Comparison of ENCODE assay signal across 16 cellular contexts in genomic region chr1:169958987-169959386, GRCh38.
DNase-seq lines count a peak whose midpoint lies in the region; ATAC-seq and TF ChIP-seq lines count a peak whose summit lies in the region.
"Had no signal": no experiment of that assay in that cellular context is flagged by ENCODE, and none has a peak within 500 bp of the region (broad histone marks: within the 10 kb centered on the region; RNA-seq: fewer than 3 reads in every experiment).

No MANE protein-coding gene starts in this region.

- H3K36me3 Mint-ChIP-seq in mesothelial cell of epicardium = peaks cover 8% of the 10 kb centered on the region

- H3K27me3 ChIP-seq in SK-N-SH (ENCODE audit: insufficient read depth) = no peaks in the 10 kb centered on the region
- H3K27me3 ChIP-seq in HUES6 (ENCODE audit: control insufficient read depth, insufficient read depth, low read length) = no peaks in the 10 kb centered on the region
- H3K27me3 ChIP-seq in right atrium auricular region = no peaks in the 10 kb centered on the region

- H3F3A ChIP-seq in SK-N-SH (replicated peaks; ENCODE audit: insufficient read depth) = peaks cover 9% of the 10 kb centered on the region

- WGBS in SK-N-SH (ENCODE audit: low lambda C conversion rate) = 74% methylated on average over 3 of the region's 3 CpGs

- CTCF ChIA-PET in SK-N-SH (lab: Yijun Ruan, JAX) = interaction anchor here (0.7 kb wide), 1 partner anchor 10 kb away, joined by 3 read pairs; no protein-coding TSS in a partner anchor

- DNase-seq in SK-N-SH = no peak
- DNase-seq in mesothelial cell of epicardium (ENCODE audit: low spot score in 2 of 2, unreplicated experiment in 2 of 2) = no peak
- DNase-seq in SHP77 treated with DMSO at 0.1 percent for 48 hours (lab: John Stamatoyannopoulos, UW) = no peak
- DNase-seq in right atrium auricular region (ENCODE audit: low spot score) = no peak
- DNase-seq: C1 segment of cervical spinal cord; Calu3; CD4-positive, alpha-beta memory T cell; COR-L47; DMS53; DMS79 treated with DMSO at 0.1 percent for 48 hours; GF-D8; GM23248; H7; HCEC 1CT had no signal

- H3K4me1 Mint-ChIP-seq in mesothelial cell of epicardium = peaks cover 6% of the 10 kb centered on the region
- H3K4me1 Mint-ChIP-seq: CD4-positive, alpha-beta memory T cell had no signal

- H3K9me3 ChIP-seq in SK-N-SH (no peaks in the 10 kb centered on the region), HUES6 (ENCODE audit: control insufficient read depth, insufficient read depth, low read depth, low read length) (no peaks in the 10 kb centered on the region), right atrium auricular region (no peaks in the 10 kb centered on the region)

- no peak for TF ChIP-seq CTCF in SK-N-SH (IDR thresholded peaks at IDR 0.05)
- TF ChIP-seq CTCF in mesothelial cell of epicardium (IDR thresholded peaks at IDR 0.05; ENCODE audit: unreplicated experiment) = no peak
- no peak for TF ChIP-seq CTCF in right atrium auricular region (IDR thresholded peaks at IDR 0.05)

- H4K20me1 ChIP-seq in SK-N-SH (ENCODE audit: insufficient read depth) = no peaks in the 10 kb centered on the region

- H3K9ac ChIP-seq in SK-N-SH (no peak overlapping the region), HUES6 (ENCODE audit: low read length) (peak overlapping the region; percentile 19)
- H3K9ac ChIP-seq: GM23248 had no signal

- ATAC-seq in SK-N-SH treated with all-trans-retinoic acid at 6 μM for 48 hours = no peak

- no peaks in the 10 kb centered on the region for H3K9me2 ChIP-seq in SK-N-SH

- no peak overlapping the region for H3K4me3 Mint-ChIP-seq in mesothelial cell of epicardium

- H3K27me3 Mint-ChIP-seq in mesothelial cell of epicardium (ENCODE audit: low read depth) = no peaks in the 10 kb centered on the region
- H3K27me3 Mint-ChIP-seq: CD4-positive, alpha-beta memory T cell had no signal

- no peaks in the 10 kb centered on the region; a peak in 1 of 4 replicates for H3K4me1 ChIP-seq in SK-N-SH (ENCODE audit: control insufficient read depth in 1 of 2, insufficient read depth in 2 of 2, low read depth in 1 of 2, low read length in 1 of 2)
- H3K4me1 ChIP-seq in HUES6 (ENCODE audit: control insufficient read depth, insufficient read depth, low read length) = no peaks in the 10 kb centered on the region
- no peaks in the 10 kb centered on the region for H3K4me1 ChIP-seq in right atrium auricular region

- 0 out of 4 replicates have a peak overlapping the region, but pooled peaks of 1 of the 2 experiments have one; percentile 8 for H3K27ac ChIP-seq in SK-N-SH (ENCODE audit: low read depth in 2 of 2, low read length in 1 of 2)
- no peak overlapping the region for H3K27ac ChIP-seq in HUES6 (ENCODE audit: low read depth, low read length)
- no peak overlapping the region for H3K27ac ChIP-seq in right atrium auricular region
- H3K27ac ChIP-seq: GM23248 had no signal

- no peak for TF ChIP-seq RAD21 in SK-N-SH (IDR thresholded peaks at IDR 0.05; ENCODE audit: low read length)

- no peaks in the 10 kb centered on the region for H3K9me3 Mint-ChIP-seq in mesothelial cell of epicardium
- H3K9me3 Mint-ChIP-seq: CD4-positive, alpha-beta memory T cell had no signal

- TF ChIP-seq EP300 in SK-N-SH (IDR thresholded peaks at IDR 0.05; ENCODE audit: borderline replicate concordance in 1 of 2, low read depth in 1 of 2, low read length in 1 of 2) = 0 out of 4 replicates have a peak, but pooled peaks of 1 of the 2 experiments have one; percentile 12

- no peak overlapping the region for H3K4me3 ChIP-seq in SK-N-SH (ENCODE audit: low read depth in 2 of 2, low read length in 1 of 2)
- no peak overlapping the region for H3K4me3 ChIP-seq in HUES6 (ENCODE audit: low read depth, low read length)
- no peak overlapping the region for H3K4me3 ChIP-seq in right atrium auricular region
- H3K4me3 ChIP-seq: GM23248 had no signal

- H3K36me3 ChIP-seq in SK-N-SH (replicated peaks in 1 of 2; ENCODE audit: control insufficient read depth in 1 of 2, insufficient read depth in 2 of 2, low read length in 1 of 2) = peaks cover 2 to 8% of the 10 kb centered on the region in 2 experiments
- no peaks in the 10 kb centered on the region for H3K36me3 ChIP-seq in HUES6 (ENCODE audit: control insufficient read depth, insufficient read depth, low read length)
- peaks cover 7% of the 10 kb centered on the region for H3K36me3 ChIP-seq in right atrium auricular region

- no peak overlapping the region for H3K4me2 ChIP-seq in SK-N-SH

- peak overlapping the region; percentile 40 for H3K27ac Mint-ChIP-seq in mesothelial cell of epicardium
- H3K27ac Mint-ChIP-seq: CD4-positive, alpha-beta memory T cell had no signal

- no peaks in the 10 kb centered on the region for H3K79me2 ChIP-seq in SK-N-SH (ENCODE audit: insufficient read depth)

- no peak overlapping the region for H2AFZ ChIP-seq in SK-N-SH (ENCODE audit: low read depth)
- H2AFZ ChIP-seq: GM23248 had no signal

- POLR2A ChIA-PET in SK-N-SH (lab: Yijun Ruan, JAX) = no interaction called here

TF ChIP-seq in SK-N-SH, 30 proteins besides CTCF, POLR2A, EP300 and RAD21:
- TF ChIP-seq ZBTB33 (IDR thresholded peaks at IDR 0.05; ENCODE audit: borderline replicate concordance, low read depth) (no peak), GATA2 (CRISPR knock-in tag; IDR thresholded peaks at IDR 0.05) (peak; percentile 54)

TF ChIP-seq in SK-N-SH treated with all-trans-retinoic acid at 6 μM for 48 hours, 23 proteins besides CTCF, POLR2A, EP300 and RAD21:
- TF ChIP-seq CSRNP3 (CRISPR knock-in tag; IDR thresholded peaks at IDR 0.05) (no peak), PPARA (CRISPR knock-in tag; IDR thresholded peaks at IDR 0.05; ENCODE audit: borderline replicate concordance) (no peak), OSR1 (CRISPR knock-in tag; IDR thresholded peaks at IDR 0.05) (no peak), BACH2 (CRISPR knock-in tag; IDR thresholded peaks at IDR 0.05; ENCODE audit: borderline replicate concordance) (no peak), ISL1 (CRISPR knock-in tag; IDR thresholded peaks at IDR 0.05) (no peak), ZNF565 (CRISPR knock-in tag; conservative IDR thresholded peaks at IDR 0.05; ENCODE audit: low read depth) (no peak), RARB (CRISPR knock-in tag; IDR thresholded peaks at IDR 0.05) (no peak), GLIS3 (CRISPR knock-in tag; IDR thresholded peaks at IDR 0.05) (no peak), ZNF70 (CRISPR knock-in tag; IDR thresholded peaks at IDR 0.05) (no peak), TSHZ2 (CRISPR knock-in tag; IDR thresholded peaks at IDR 0.05) (no peak), ARNTL (CRISPR knock-in tag; IDR thresholded peaks at IDR 0.05; ENCODE audit: borderline replicate concordance, low read depth) (no peak), SNAI2 (CRISPR knock-in tag; IDR thresholded peaks at IDR 0.05) (no peak)
